ENCODE assay signal across 8 cellular contexts in genomic region chr3:124032351-124032880, GRCh38. TPM values are rescaled to one million over a fixed set of nuclear protein-coding genes. Genes with fewer than 3 reads are reported as not detected.
DNase-seq lines count a peak whose midpoint lies in the region; ATAC-seq, FAIRE-seq and TF ChIP-seq lines count a peak whose summit lies in the region.

No MANE protein-coding gene starts in this region.

- H2BK5ac ChIP-seq in neuronal stem cell (ENCODE audit: low read length): peak overlapping the region; percentile 97

- no peak for ATAC-seq in HG02852 (IDR thresholded peaks at IDR 0.05; ENCODE audit: unreplicated experiment)

- peaks cover 4% of the 10 kb centered on the region for H3K79me1 ChIP-seq in neuronal stem cell (ENCODE audit: low read depth, low read length)

- TF ChIP-seq CTCF in WERI-Rb-1 (IDR thresholded peaks at IDR 0.05; ENCODE audit: low read depth, low read length): no peak

- H3K9ac ChIP-seq in neuronal stem cell (ENCODE audit: low read depth, low read length, poor library complexity): peak overlapping the region; percentile 92

- peak overlapping the region; percentile 99 for H2AFZ ChIP-seq in neuronal stem cell (ENCODE audit: low read length)

- no peak overlapping the region for H2AK5ac ChIP-seq in neuronal stem cell (ENCODE audit: low read depth, low read length)

- H3K27me3 ChIP-seq in WERI-Rb-1 (ENCODE audit: insufficient read depth, low read depth, severe bottlenecking) (no peaks in the 10 kb centered on the region), neuronal stem cell (ENCODE audit: control insufficient read depth in 3 of 3, insufficient read depth in 3 of 3, low read depth in 1 of 3, low read length in 3 of 3) (no peaks in the 10 kb centered on the region)

- H3K14ac ChIP-seq in neuronal stem cell (ENCODE audit: low read length): peak overlapping the region; percentile 47

- H3K36me3 ChIP-seq in WERI-Rb-1 (peaks cover 8% of the 10 kb centered on the region), neuronal stem cell (replicated peaks in 1 of 2; ENCODE audit: control insufficient read depth in 2 of 2, insufficient read depth in 2 of 2, low read length in 2 of 2) (no peaks in the 10 kb centered on the region)

- no CpG with 5 or more reads among the region's 29 CpGs for WGBS in neuronal stem cell (ENCODE audit: extremely low coverage in 2 of 2, insufficient read length in 2 of 2, insufficient replicate concordance in 1 of 2), 2 donors

- H3K4me1 ChIP-seq in neuronal stem cell (ENCODE audit: control insufficient read depth in 2 of 2, insufficient read depth in 1 of 2, low read depth in 1 of 2, low read length in 2 of 2): peaks cover 11% of the 10 kb centered on the region in 2 donors

- FAIRE-seq in frontal cortex (lab: Jason Lieb, UNC): no peak

- no peak overlapping the region for H3K23ac ChIP-seq in neuronal stem cell (ENCODE audit: low read depth, low read length, poor library complexity)

- peak overlapping the region; percentile 68 for H2BK15ac ChIP-seq in neuronal stem cell (ENCODE audit: low read length)

- H2BK120ac ChIP-seq in neuronal stem cell (ENCODE audit: low read depth, low read length): peak overlapping the region; percentile 2

- H3K4me2 ChIP-seq in neuronal stem cell (ENCODE audit: insufficient read depth, low read length, poor library complexity, severe bottlenecking): peak overlapping the region; percentile 85

- peak overlapping the region; percentile 97 for H3K27ac ChIP-seq in WERI-Rb-1
- H3K27ac ChIP-seq in neuronal stem cell (replicated peaks; ENCODE audit: low read length): peak overlapping the region; percentile 85

- H3K4me3 ChIP-seq in WERI-Rb-1 (ENCODE audit: low read depth, low read length) (peak overlapping the region; percentile 90), neuronal stem cell (ENCODE audit: low read length in 2 of 2) (peak overlapping the region; percentile 82 to 96)

- H3K4ac ChIP-seq in neuronal stem cell (ENCODE audit: low read length): no peak overlapping the region

- peak overlapping the region; percentile 23 for H2BK12ac ChIP-seq in neuronal stem cell (ENCODE audit: low read length)

- H4K8ac ChIP-seq in neuronal stem cell (ENCODE audit: low read depth, low read length): no peak overlapping the region

- H4K91ac ChIP-seq in neuronal stem cell (ENCODE audit: low read depth, low read length, poor library complexity): no peak overlapping the region

- peak overlapping the region; percentile 98 for H3K18ac ChIP-seq in neuronal stem cell (ENCODE audit: low read length)

- H3K9me3 ChIP-seq in WERI-Rb-1 (ENCODE audit: severe bottlenecking): peaks cover 2% of the 10 kb centered on the region
- peaks cover 0 to 8% of the 10 kb centered on the region in 2 donors for H3K9me3 ChIP-seq in neuronal stem cell (replicated peaks in 1 of 2; ENCODE audit: control insufficient read depth in 2 of 2, insufficient read depth in 1 of 2, low read depth in 1 of 2, low read length in 2 of 2)

- DNase-seq in C1 segment of cervical spinal cord (lab: John Stamatoyannopoulos, UW) (peak in 9 of 14 donors; percentile 21 to 74 (median 53)), HuH-7.5 (ENCODE audit: low spot score) (peak; percentile 32), WERI-Rb-1 (peak; percentile 86), frontal cortex (ENCODE audit: low spot score in 2 of 2) (peak; percentile 38 to 57), neuronal stem cell (ENCODE audit: low spot score) (peak; percentile 48), GOT3 (lab: John Stamatoyannopoulos, UW) (no peak)
- no peak for DNase-seq in NK-92 treated with Interleukin-12 subunit alpha and Interleukin-12 subunit beta, amount 100 ng/mL, for 24 hours (lab: John Stamatoyannopoulos, UW)

RNA-seq across cellular contexts. Expression of gene KALRN, which starts 0.8 kb away (rescaled TPM):
- 141 TPM for total RNA-seq in frontal cortex
- polyA plus RNA-seq in neuronal stem cell (2013, experiment 1 of 2): 6.6 TPM
- polyA plus RNA-seq in neuronal stem cell (2013, experiment 2 of 2): 7.4 TPM

RNA-seq across cellular contexts. Expression of gene ROPN1, which starts 40.5 kb away (rescaled TPM):
- total RNA-seq in frontal cortex: not detected
- polyA plus RNA-seq in neuronal stem cell (2013, experiment 1 of 2): not detected
- polyA plus RNA-seq in neuronal stem cell (2013, experiment 2 of 2): not detected

Comparison
In these comparisons a context has a peak if more than half of its experiments do, and no peak if none do; other contexts are left out.
1. DNase-seq: peak in C1 segment of cervical spinal cord (9 of 14), HuH-7.5 (single experiment), WERI-Rb-1 (single experiment), frontal cortex (2 of 2) and neuronal stem cell (single experiment); none in GOT3 (single experiment) and NK-92 treated with Interleukin-12 subunit alpha and Interleukin-12 subunit beta, amount 100 ng/mL, for 24 hours (single experiment).